ENCODE assay signal across 8 cellular contexts in genomic region chr20:35994994-35995453, GRCh38. TPM values are rescaled to one million over a fixed set of nuclear protein-coding genes. Genes with fewer than 3 reads are reported as not detected.
DNase-seq lines count a peak whose midpoint lies in the region; ATAC-seq and TF ChIP-seq lines count a peak whose summit lies in the region.

No MANE protein-coding gene starts in this region.

- H3K9me3 ChIP-seq in SU-DHL-6 (ENCODE audit: insufficient read depth, low read length) (no peaks in the 10 kb centered on the region), upper lobe of left lung (peaks cover 0 to 4% (median 0%) of the 10 kb centered on the region in 4 donors)

- DNase-seq in GM06990 (ENCODE audit: extremely low read depth, insufficient read length) (peak; percentile 46), NCI-H146 (lab: John Stamatoyannopoulos, UW) (peak; percentile 95), Right ventricle myocardium inferior (ENCODE audit: missing footprints) (peak; percentile 90), pons (ENCODE audit: low spot score) (peak; percentile 76), upper lobe of left lung (peak; percentile 79 to 88)
- DNase-seq in activated naive CD4-positive, alpha-beta T cell treated with anti-CD3 and anti-CD28 coated beads, Interleukin-2, amount 50 U/mL, for 72 hours (ENCODE audit: low spot score in 2 of 2), result peak; percentile 65 to 86

- H3K4me3 ChIP-seq in GM06990 (replicated peaks; ENCODE audit: low read depth, low read length) (no peak overlapping the region), SU-DHL-6 (ENCODE audit: insufficient read depth, low read length, poor library complexity, severe bottlenecking) (no peak overlapping the region), upper lobe of left lung (no peak overlapping the region)

- H3K27me3 ChIP-seq in GM06990 (replicated peaks; ENCODE audit: control insufficient read depth, insufficient read depth, low read length) (no peaks in the 10 kb centered on the region), SU-DHL-6 (ENCODE audit: low read length) (no peaks in the 10 kb centered on the region), upper lobe of left lung (no peaks in the 10 kb centered on the region)

- H3K27ac ChIP-seq in SU-DHL-6 (ENCODE audit: low read depth, low read length), result no peak overlapping the region
- no peak overlapping the region for H3K27ac ChIP-seq in upper lobe of left lung

- H3K79me2 ChIP-seq in SU-DHL-6 (ENCODE audit: insufficient read depth, low read length), result no peaks in the 10 kb centered on the region

- H3K27ac Mint-ChIP-seq in activated naive CD4-positive, alpha-beta T cell treated with anti-CD3 and anti-CD28 coated beads, Interleukin-2, amount 50 U/mL, for 72 hours, result no peak overlapping the region

- H4K20me1 ChIP-seq in SU-DHL-6 (ENCODE audit: low read depth, low read length), result no peaks in the 10 kb centered on the region

- peaks cover 3% of the 10 kb centered on the region; the same call in 1 of the 2 replicates for H3F3A ChIP-seq in SU-DHL-6 (ENCODE audit: insufficient read depth)

- no peak overlapping the region for H3K9ac ChIP-seq in SU-DHL-6 (ENCODE audit: low read length)

- H2AFZ ChIP-seq in SU-DHL-6 (ENCODE audit: low read depth, low read length, severe bottlenecking), result no peak overlapping the region

- TF ChIP-seq EP300 in upper lobe of left lung (IDR thresholded peaks at IDR 0.05), result no peak

- WGBS in upper lobe of left lung, 2 donors, result 0 to 3% methylated on average over 6 of the region's 6 CpGs

- H3K4me1 ChIP-seq in upper lobe of left lung, result peaks cover 0 to 11% (median 7%) of the 10 kb centered on the region in 4 donors

- H3K9me3 Mint-ChIP-seq in activated naive CD4-positive, alpha-beta T cell treated with anti-CD3 and anti-CD28 coated beads, Interleukin-2, amount 50 U/mL, for 72 hours, result no peaks in the 10 kb centered on the region

- TF ChIP-seq POLR2A in upper lobe of left lung (IDR thresholded peaks at IDR 0.05), result no peak

- TF ChIP-seq CTCF in GM06990 (IDR thresholded peaks at IDR 0.05; ENCODE audit: insufficient read depth, low read length, poor library complexity, severe bottlenecking) (peak; percentile 94), SU-DHL-6 (IDR thresholded peaks at IDR 0.05; ENCODE audit: insufficient read depth, low read length, poor library complexity, severe bottlenecking) (peak; percentile 95), upper lobe of left lung (IDR thresholded peaks at IDR 0.05) (peak; percentile 78 to 89 (median 83))

- no peaks in the 10 kb centered on the region for H3K36me3 Mint-ChIP-seq in activated naive CD4-positive, alpha-beta T cell treated with anti-CD3 and anti-CD28 coated beads, Interleukin-2, amount 50 U/mL, for 72 hours

- H3K9me2 ChIP-seq in SU-DHL-6 (replicated peaks; ENCODE audit: insufficient read depth, low read length), result no peaks in the 10 kb centered on the region

- peak; percentile 90 to 91 for ATAC-seq in activated naive CD4-positive, alpha-beta T cell treated with anti-CD3 and anti-CD28 coated beads, Interleukin-2, amount 50 U/mL, for 72 hours
- ATAC-seq in Right ventricle myocardium inferior (peak; percentile 96), upper lobe of left lung (ENCODE audit: low FRiP score in 2 of 2) (peak; percentile 91), GM19395 (IDR thresholded peaks at IDR 0.05; ENCODE audit: unreplicated experiment) (no peak)

- no peaks in the 10 kb centered on the region for H3K36me3 ChIP-seq in GM06990 (ENCODE audit: control insufficient read depth, insufficient read depth, low read length)
- no peaks in the 10 kb centered on the region for H3K36me3 ChIP-seq in SU-DHL-6 (ENCODE audit: low read length)
- H3K36me3 ChIP-seq in upper lobe of left lung, result no peaks in the 10 kb centered on the region

- intact Hi-C loops in Right ventricle myocardium inferior (cut with DNase I), result loop anchor here (1.0 kb wide), 2 partner anchors 143 to 204 kb away; no protein-coding TSS in a partner anchor

- H3K4me2 ChIP-seq in SU-DHL-6 (ENCODE audit: low read depth, low read length, poor library complexity, severe bottlenecking), result no peak overlapping the region

RNA-seq across cellular contexts. Expression of gene CNBD2, which starts 26.6 kb away (rescaled TPM):
- total RNA-seq in activated naive CD4-positive, alpha-beta T cell treated with anti-CD3 and anti-CD28 coated beads, Interleukin-2, amount 50 U/mL, for 72 hours, result 1 to 10 TPM; 5.0 to 8.6 TPM
- total RNA-seq in Right ventricle myocardium inferior, result 3.5 TPM
- 1 to 10 TPM in 5 of 6 donors, not detected in 1; 2.2 to 4.2 (median 3.7) TPM for total RNA-seq in upper lobe of left lung

RNA-seq across cellular contexts. Expression of gene SCAND1, which starts 40.7 kb away (rescaled TPM):
- total RNA-seq in activated naive CD4-positive, alpha-beta T cell treated with anti-CD3 and anti-CD28 coated beads, Interleukin-2, amount 50 U/mL, for 72 hours, result 10 to 100 TPM; 25.8 to 37.1 TPM
- total RNA-seq in Right ventricle myocardium inferior, result 44.8 TPM
- total RNA-seq in upper lobe of left lung, result 100 to 1,000 TPM in 2 of 6 donors, 10 to 100 TPM in 4; 51.1 to 143 (median 84.5) TPM
